8 cellular contexts compared by ENCODE assay signal in the genomic region with DNA sequence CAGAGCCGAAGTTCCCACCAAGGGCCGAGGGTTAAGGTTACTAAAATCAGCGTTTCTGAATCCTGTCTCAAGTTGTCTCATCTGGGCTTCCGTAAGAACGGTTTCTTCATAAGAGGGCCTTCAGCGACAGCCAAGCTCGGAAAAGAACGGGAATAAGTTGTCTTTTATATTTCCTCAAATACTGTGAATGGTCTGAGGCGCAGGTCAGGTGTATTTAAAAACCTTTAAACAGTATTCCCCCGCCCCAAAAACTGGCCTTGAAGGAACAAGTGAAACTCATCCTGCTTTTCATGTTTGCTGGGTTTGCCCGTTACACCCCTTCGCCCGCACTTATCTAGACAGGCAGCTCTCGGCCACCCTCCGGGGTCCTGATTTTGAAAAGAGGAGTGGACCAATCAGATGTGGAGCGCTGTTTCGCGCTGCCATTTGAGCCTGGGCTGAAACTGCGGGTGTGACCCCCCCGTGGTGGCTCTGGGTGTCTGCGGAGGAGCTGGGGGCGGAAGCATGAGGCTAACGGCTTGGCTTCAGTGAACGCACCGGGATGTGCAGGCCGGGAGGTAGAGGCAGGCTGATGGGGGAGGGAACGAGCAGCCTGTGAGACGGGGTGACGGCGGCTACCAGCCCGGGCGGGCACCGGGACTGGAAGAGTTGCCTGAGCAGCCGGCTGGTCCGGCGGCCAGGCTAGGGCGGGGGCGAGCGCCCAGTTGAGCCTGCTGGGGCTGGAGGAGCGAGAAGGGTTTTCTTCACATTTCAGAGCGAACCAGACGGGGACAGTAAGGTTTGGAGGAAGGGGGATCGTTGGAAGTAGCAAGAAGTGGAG. TPM values are rescaled to one million over a fixed set of nuclear protein-coding genes. Genes with fewer than 3 reads are reported as not detected.
DNase-seq lines count a peak whose midpoint lies in the region; ATAC-seq lines count a peak whose summit lies in the region.
"Not testable (repeated sequence)": the region's sequence is repeated elsewhere in the genome, so short reads cannot be mapped to it uniquely, and the experiment has no call there.

Gene ARHGAP11A (plus strand): TSS at position 454 of the 820 bp plus-strand sequence. CDS start 708 bp downstream, outside the sequence.

- peak; percentile 51 for DNase-seq in AG20443 (ENCODE audit: low spot score)
- peak; percentile 10 for DNase-seq in GM19240 (ENCODE audit: insufficient read length, low spot score)
- DNase-seq in SK-MEL-5 (ENCODE audit: low read depth, low spot score) = peak; percentile 92
- DNase-seq in activated naive CD4-positive, alpha-beta T cell treated with Interleukin-2 at 50 U/mL for 16 hours = peak; percentile 85
- peak; percentile 94 for DNase-seq in fibroblast of peridontal ligament (ENCODE audit: extremely low read depth)
- DNase-seq in mucosa of gallbladder (ENCODE audit: low spot score) = peak; percentile 90
- DNase-seq in stimulated activated CD4-positive, alpha-beta T cell treated with anti-CD3 and anti-CD28 coated beads, TNF-alpha, amount 100 ng/mL, for 1 hour (ENCODE audit: low read depth in 3 of 3, low spot score in 1 of 3) = peak; percentile 49 to 64 (median 52)

- ATAC-seq in HG03103 (IDR thresholded peaks at IDR 0.05; ENCODE audit: low read depth, unreplicated experiment) = peak; percentile 62

- in situ Hi-C loops in SK-MEL-5 (cut with HindIII; ENCODE audit: low pct_unique_long_range_greater_than_20kb, low sequenced_read_pairs) = not testable (repeated sequence)

RNA-seq across cellular contexts. Expression of gene ARHGAP11A, which starts in this region (rescaled TPM):
- 17.7 and 27.0 TPM in 2 replicates for total RNA-seq in SK-MEL-5 (2014; rRNA removed; shearing (Covaris generic))
- polyA plus RNA-seq in SK-MEL-5 (2015; cell fraction: cytosol; rRNA removed) = 23.2 and 30.2 TPM in 2 replicates
- polyA plus RNA-seq in SK-MEL-5 (2015; cell fraction: nucleus; rRNA removed) = 16.3 and 19.5 TPM in 2 replicates
- 4.1 TPM for total RNA-seq in mucosa of gallbladder

Comparison
In these comparisons a context has a peak if more than half of its experiments do, and no peak if none do; other contexts are left out.
1. Peak in every context shown above with its lines: DNase-seq and ATAC-seq.
2. DNase-seq: peak in every context shown above with its lines; median percentile 94 in fibroblast of peridontal ligament; 92 in SK-MEL-5; 90 in mucosa of gallbladder; 85 in activated naive CD4-positive, alpha-beta T cell treated with Interleukin-2 at 50 U/mL for 16 hours; 52 in stimulated activated CD4-positive, alpha-beta T cell treated with anti-CD3 and anti-CD28 coated beads, TNF-alpha, amount 100 ng/mL, for 1 hour; 51 in AG20443; 10 in GM19240.